Comparison of ENCODE assay signal across 15 cellular contexts in the genomic region with DNA sequence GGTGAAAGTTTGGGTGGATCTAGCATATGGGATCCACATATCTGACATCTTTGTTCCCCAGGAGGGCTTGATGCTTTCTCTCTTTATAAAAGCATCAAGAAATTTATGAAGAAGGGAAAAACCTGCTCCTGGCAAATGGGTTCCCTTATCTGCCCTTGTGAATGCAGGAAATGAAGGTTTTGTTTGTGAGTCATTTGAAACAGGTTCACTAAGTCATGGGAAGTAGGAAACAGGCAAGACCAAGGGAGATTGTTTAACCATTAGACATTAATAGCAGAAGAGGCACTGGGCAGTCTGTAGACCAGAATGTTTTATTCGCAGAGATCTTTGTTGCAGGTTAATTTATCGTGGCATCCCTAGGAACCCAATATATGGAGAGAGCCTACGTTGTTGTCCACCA.
A peak's percentile ranks its signal among the peaks of the same experiment; 100 is the strongest.
DNase-seq lines count a peak whose midpoint lies in the region; ATAC-seq and FAIRE-seq lines count a peak whose summit lies in the region.
"Had no signal": no experiment of that assay in that cellular context is flagged by ENCODE, and none has a peak within 500 bp of the region (broad histone marks: within the 10 kb centered on the region; RNA-seq: fewer than 3 reads in every experiment).

No MANE protein-coding gene starts in this region.

- no peaks in the 10 kb centered on the region for H3K9me3 ChIP-seq in CD8-positive, alpha-beta memory T cell (ENCODE audit: low read length)
- H3K9me3 ChIP-seq: A549, BE2C had no signal

- CTCF ChIA-PET in CD8-positive, alpha-beta memory T cell (lab: Charles Lee): no interaction called here

- H3K27ac Mint-ChIP-seq in CD8-positive, alpha-beta memory T cell: no peak overlapping the region
- H3K27ac Mint-ChIP-seq: CD4-positive, alpha-beta memory T cell had no signal

- no peak overlapping the region for H3K4me3 Mint-ChIP-seq in CD8-positive, alpha-beta memory T cell
- H3K4me3 Mint-ChIP-seq: CD4-positive, alpha-beta memory T cell had no signal

- DNase-seq in RCC 7860 (ENCODE audit: low spot score) (peak; percentile 64), epithelial cell of prostate (ENCODE audit: low read depth, low spot score) (peak; percentile 0), kidney glomerular epithelial cell (lab: John Stamatoyannopoulos, UW) (peak; percentile 11), NCI-H82 (lab: John Stamatoyannopoulos, UW) (no peak)
- no peak for DNase-seq in stimulated activated CD4-positive, alpha-beta T cell treated with anti-CD3 and anti-CD28 coated beads, Interleukin-1b, Interleukin-23, amount 100 ng/mL, for 48 hours
- no peak for DNase-seq in CD8-positive, alpha-beta memory T cell
- DNase-seq: BE2C; CD4-positive, alpha-beta memory T cell; GM23248; IMR-90 had no signal

- no peaks in the 10 kb centered on the region for H3K27me3 ChIP-seq in CD8-positive, alpha-beta memory T cell (ENCODE audit: insufficient read depth, low read length, poor library complexity, severe bottlenecking)
- H3K27me3 ChIP-seq: BE2C had no signal

- no peaks in the 10 kb centered on the region for H3K4me1 Mint-ChIP-seq in CD8-positive, alpha-beta memory T cell
- H3K4me1 Mint-ChIP-seq: CD4-positive, alpha-beta memory T cell had no signal

- H3K4me1 ChIP-seq in CD8-positive, alpha-beta memory T cell (ENCODE audit: insufficient read depth, low read length): no peaks in the 10 kb centered on the region
- H3K4me1 ChIP-seq: A549, BE2C had no signal

- no peaks in the 10 kb centered on the region for H3K36me3 Mint-ChIP-seq in CD8-positive, alpha-beta memory T cell
- H3K36me3 Mint-ChIP-seq: CD4-positive, alpha-beta memory T cell had no signal

- no peak overlapping the region for H3K4me3 ChIP-seq in CD8-positive, alpha-beta memory T cell (ENCODE audit: low read length)
- H3K4me3 ChIP-seq: A549, GM23248 had no signal

- H3K27me3 Mint-ChIP-seq in CD8-positive, alpha-beta memory T cell: no peaks in the 10 kb centered on the region
- H3K27me3 Mint-ChIP-seq: CD4-positive, alpha-beta memory T cell had no signal

- peak overlapping the region; percentile 9 for H3K27ac ChIP-seq in epithelial cell of prostate
- no peak overlapping the region for H3K27ac ChIP-seq in CD8-positive, alpha-beta memory T cell (ENCODE audit: low read depth, low read length)
- H3K27ac ChIP-seq: A549, C4-2B, GM23248 had no signal

- POLR2A ChIA-PET in CD8-positive, alpha-beta memory T cell (lab: Charles Lee): no interaction called here

- H3K36me3 ChIP-seq in CD8-positive, alpha-beta memory T cell (ENCODE audit: insufficient read depth, low read length): no peaks in the 10 kb centered on the region
- H3K36me3 ChIP-seq: BE2C had no signal

- peaks cover 0 to 6% (median 0%) of the 10 kb centered on the region in 5 donors for H3K9me3 Mint-ChIP-seq in CD8-positive, alpha-beta memory T cell

- ATAC-seq in GM19324 (IDR thresholded peaks at IDR 0.05; ENCODE audit: low FRiP score, unreplicated experiment): no peak
- ATAC-seq: A549, HCT116 had no signal

- peak; percentile 90 for FAIRE-seq in RCC 7860 (lab: Jason Lieb, UNC)
- FAIRE-seq: A549, H54 had no signal

Comparison
In these comparisons a context has a peak if more than half of its experiments do, and no peak if none do; other contexts are left out.
1. DNase-seq: peak in RCC 7860 (single experiment), epithelial cell of prostate (single experiment) and kidney glomerular epithelial cell (single experiment); none in stimulated activated CD4-positive, alpha-beta T cell treated with anti-CD3 and anti-CD28 coated beads, Interleukin-1b, Interleukin-23, amount 100 ng/mL, for 48 hours (single experiment), NCI-H82 (single experiment) and CD8-positive, alpha-beta memory T cell (0 of 5).